1 cellular context compared by ENCODE assay signal in genomic region chr9:69812068-69813000, GRCh38.
A peak's percentile ranks its signal among the peaks of the same experiment; 100 is the strongest.
TF ChIP-seq lines count a peak whose summit lies in the region.

No MANE protein-coding gene starts in this region.

TF ChIP-seq in H1, 55 proteins besides CTCF, POLR2A, EP300 and RAD21:
- TF ChIP-seq SUZ12 (IDR thresholded peaks at IDR 0.05; ENCODE audit: low read length) (no peak), CREB1 (IDR thresholded peaks at IDR 0.05) (no peak), SRF (IDR thresholded peaks at IDR 0.05; ENCODE audit: low read depth, low read length) (0 out of 2 replicates have a peak, but pooled peaks have one; percentile 19)
TF ChIP-seq in H1: peak in this region for 1.
